In the genomic region with DNA sequence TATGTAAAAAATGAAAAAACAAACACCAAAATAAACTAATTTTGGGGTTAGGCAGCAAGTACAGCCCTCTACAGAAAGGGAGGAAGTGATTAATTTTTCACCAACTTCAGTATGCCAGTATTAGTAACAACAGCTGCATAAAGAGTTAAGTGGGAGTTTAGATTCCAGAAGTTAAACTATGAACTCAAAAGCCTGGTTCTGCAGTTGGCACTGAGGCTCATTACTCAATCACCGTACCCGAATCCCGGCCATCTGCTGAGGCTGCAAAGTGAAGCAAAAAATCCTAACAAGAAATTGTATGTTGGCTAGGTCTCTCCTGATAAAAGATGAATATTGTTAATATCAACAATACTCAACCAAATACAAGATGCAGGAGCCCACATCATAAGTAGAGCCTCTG, we compare ENCODE assay signal across 1 cellular context.
TF ChIP-seq lines count a peak whose summit lies in the region.

No MANE protein-coding gene starts in this region.

TF ChIP-seq in liver, 16 proteins besides CTCF, POLR2A, EP300 and RAD21 (continued from another document):
- TF ChIP-seq HNF4A (conservative IDR thresholded peaks at IDR 0.05) (peak; percentile 73 to 78), YY1 (IDR thresholded peaks at IDR 0.05) (peak; percentile 63)
- TF ChIP-seq, protein P1, sequence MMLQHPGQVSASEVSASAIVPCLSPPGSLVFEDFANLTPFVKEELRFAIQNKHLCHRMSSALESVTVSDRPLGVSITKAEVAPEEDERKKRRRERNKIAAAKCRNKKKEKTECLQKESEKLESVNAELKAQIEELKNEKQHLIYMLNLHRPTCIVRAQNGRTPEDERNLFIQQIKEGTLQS (IDR thresholded peaks at IDR 0.05): no peak
TF ChIP-seq in liver: peak in this region for 5.
